ENCODE assay signal across 8 cellular contexts in genomic region chr1:162790303-162790984, GRCh38. TPM values are rescaled to one million over a fixed set of nuclear protein-coding genes. Genes with fewer than 3 reads are reported as not detected.
DNase-seq lines count a peak whose midpoint lies in the region; ATAC-seq, FAIRE-seq and TF ChIP-seq lines count a peak whose summit lies in the region.
"Not testable (repeated sequence)": the region's sequence is repeated elsewhere in the genome, so short reads cannot be mapped to it uniquely, and the experiment has no call there.

HSD17B7 (plus strand) TSS chr1:162790702; CDS start chr1:162790801, 99 bp downstream.

- WGBS in esophagus muscularis mucosa, result 0% methylated on average over 7 of the region's 49 CpGs

- not testable (repeated sequence) for H3K4me1 Mint-ChIP-seq in activated T-cell treated with anti-CD3 and anti-CD28 coated beads, Interleukin-2, amount 50 U/mL, for 4 hours (ENCODE audit: low read depth)

- peak; percentile 84 for FAIRE-seq in RCC 7860 (lab: Jason Lieb, UNC)

- TF ChIP-seq CTCF in esophagus muscularis mucosa (IDR thresholded peaks at IDR 0.05), result peak in 1 of 3 experiments; percentile 7

- intact Hi-C loops in esophagus muscularis mucosa (cut with DNase I), result not testable (repeated sequence)

- H3K4me3 Mint-ChIP-seq in activated T-cell treated with anti-CD3 and anti-CD28 coated beads, Interleukin-2, amount 50 U/mL, for 4 hours, result peak within 1 kb of the TSS; percentile 90

- TF ChIP-seq POLR2A in esophagus muscularis mucosa (IDR thresholded peaks at IDR 0.05; ENCODE audit: low read depth), result not testable (repeated sequence)

- DNase-seq in DMS79 (lab: John Stamatoyannopoulos, UW), result peak; percentile 68
- DNase-seq in RCC 7860 (ENCODE audit: low spot score), result peak; percentile 67
- DNase-seq in activated T-cell treated with anti-CD3 and anti-CD28 coated beads, Interleukin-2, amount 50 U/mL, for 4 hours, result peak; percentile 63
- DNase-seq in esophagus muscularis mucosa (ENCODE audit: extremely low spot score), result not testable (repeated sequence)
- peak; percentile 23 for DNase-seq in stimulated activated CD8-positive, alpha-beta memory T cell treated with anti-CD3 and anti-CD28 coated beads, Interleukin-7, amount 100 ng/mL, for 24 hours (ENCODE audit: low read depth)

- H3K27me3 Mint-ChIP-seq in activated T-cell treated with anti-CD3 and anti-CD28 coated beads, Interleukin-2, amount 50 U/mL, for 4 hours (ENCODE audit: low read depth), result not testable (repeated sequence)

- not testable (repeated sequence) for H3K27me3 ChIP-seq in esophagus muscularis mucosa; muscle layer of duodenum (ENCODE audit: low read depth, low read length)

- H3K36me3 ChIP-seq in KOPT-K1 (ENCODE audit: insufficient read depth, low read length) (peaks cover 14% of the 10 kb centered on the region; the same call in 1 of the 2 replicates), esophagus muscularis mucosa (peaks cover 0 to 12% (median 6%) of the 10 kb centered on the region in 4 donors)
- not testable (repeated sequence) for H3K36me3 ChIP-seq in muscle layer of duodenum (ENCODE audit: control insufficient read depth in 1 of 2, insufficient read depth in 2 of 2, low read length in 2 of 2)

- peak; percentile 100 for ATAC-seq in GM21825 (IDR thresholded peaks at IDR 0.05; ENCODE audit: unreplicated experiment)
- peak; percentile 98 to 99 for ATAC-seq in activated T-cell treated with anti-CD3 and anti-CD28 coated beads, Interleukin-2, amount 50 U/mL, for 4 hours

- peak within 1 kb of the TSS; percentile 68 for H3K27ac ChIP-seq in KOPT-K1 (ENCODE audit: low read depth, low read length, poor library complexity, severe bottlenecking)
- H3K27ac ChIP-seq in esophagus muscularis mucosa (replicated peaks in 1 of 4), result peak within 1 kb of the TSS; percentile 88 to 90 (median 90)
- H3K27ac ChIP-seq in muscle layer of duodenum (ENCODE audit: low read length), result peak within 1 kb of the TSS; percentile 69

- not testable (repeated sequence) for H3K9me3 Mint-ChIP-seq in activated T-cell treated with anti-CD3 and anti-CD28 coated beads, Interleukin-2, amount 50 U/mL, for 4 hours

- H3K36me3 Mint-ChIP-seq in activated T-cell treated with anti-CD3 and anti-CD28 coated beads, Interleukin-2, amount 50 U/mL, for 4 hours (ENCODE audit: insufficient read depth), result not testable (repeated sequence)

- not testable (repeated sequence) for H3K4me1 ChIP-seq in esophagus muscularis mucosa; muscle layer of duodenum (ENCODE audit: control insufficient read depth in 1 of 2, insufficient read depth in 2 of 2, low read length in 2 of 2)

- peak within 1 kb of the TSS; percentile 47 to 64 (median 55) for H3K4me3 ChIP-seq in esophagus muscularis mucosa
- H3K4me3 ChIP-seq in muscle layer of duodenum (ENCODE audit: low read depth in 1 of 2, low read length in 2 of 2), result peak within 1 kb of the TSS; percentile 50 to 58

- TF ChIP-seq EP300 in esophagus muscularis mucosa (IDR thresholded peaks at IDR 0.05), result not testable (repeated sequence)

- H3K9me3 ChIP-seq in KOPT-K1 (ENCODE audit: insufficient read depth, low read length, poor library complexity, severe bottlenecking); esophagus muscularis mucosa; muscle layer of duodenum (ENCODE audit: control insufficient read depth in 1 of 2, low read length in 2 of 2): not testable (repeated sequence)

RNA-seq across cellular contexts. Expression of gene HSD17B7, which starts in this region (rescaled TPM):
- total RNA-seq in activated T-cell treated with anti-CD3 and anti-CD28 coated beads, Interleukin-2, amount 50 U/mL, for 4 hours, result 10 to 100 TPM in 2 of 3 donors, 1 to 10 TPM in 1; 10.0 to 18.0 (median 10.8) TPM
- total RNA-seq in esophagus muscularis mucosa, result 1 to 10 TPM; 5.4 to 9.3 (median 6.2) TPM
